In genomic region chr19:49579947-49580263, GRCh38 we compare ENCODE assay signal across 8 cellular contexts. TPM values are rescaled to one million over a fixed set of nuclear protein-coding genes. Genes with fewer than 3 reads are reported as not detected.
DNase-seq lines count a peak whose midpoint lies in the region; ATAC-seq and TF ChIP-seq lines count a peak whose summit lies in the region.

No MANE protein-coding gene starts in this region.

- H3K23me2 ChIP-seq in H9 (ENCODE audit: insufficient read length, low read depth, low read length, poor library complexity, severe bottlenecking), result peaks cover 10% of the 10 kb centered on the region

- H3K27me3 ChIP-seq in H9 (ENCODE audit: insufficient read depth, low read length) (no peaks in the 10 kb centered on the region), smooth muscle cell (ENCODE audit: low read depth) (no peaks in the 10 kb centered on the region)

- H2BK15ac ChIP-seq in H9 (ENCODE audit: low read depth, low read length), result no peak overlapping the region

- no peaks in the 10 kb centered on the region; a peak in 1 of 5 replicates for H3K9me3 Mint-ChIP-seq in H9

- no peak overlapping the region for H2BK20ac ChIP-seq in H9 (ENCODE audit: low read depth, low read length, poor library complexity, severe bottlenecking)

- H2BK120ac ChIP-seq in H9 (ENCODE audit: low read depth, low read length, poor library complexity, severe bottlenecking), result no peak overlapping the region

- peaks cover 7% of the 10 kb centered on the region; the same call in 1 of the 2 replicates for H3K79me2 ChIP-seq in H9 (ENCODE audit: insufficient read depth, low read length)
- H3K79me2 ChIP-seq in smooth muscle cell (ENCODE audit: low read depth), result peaks cover 51% of the 10 kb centered on the region

- no peak overlapping the region for H2AK5ac ChIP-seq in H9 (ENCODE audit: insufficient read length, low read length)

- no peak overlapping the region for H2BK12ac ChIP-seq in H9 (ENCODE audit: insufficient read length, low read depth, low read length)

- H4K20me1 ChIP-seq in H9 (ENCODE audit: control insufficient read depth, insufficient read depth, insufficient read length) (no peaks in the 10 kb centered on the region), smooth muscle cell (ENCODE audit: low read depth) (peaks cover 6% of the 10 kb centered on the region)

- H3K4me2 ChIP-seq in H9 (ENCODE audit: insufficient read depth, insufficient read length, low read length) (peak overlapping the region; percentile 99), smooth muscle cell (peak overlapping the region; percentile 94)

- no peak overlapping the region for H2BK5ac ChIP-seq in H9 (ENCODE audit: insufficient read length, low read length)

- H3K27ac Mint-ChIP-seq in H9 (peak overlapping the region; percentile 95 to 96 (median 96)), T-helper 17 cell (peak overlapping the region; percentile 93)

- H3K56ac ChIP-seq in H9 (ENCODE audit: insufficient read length, low read depth, low read length), result no peak overlapping the region

- TF ChIP-seq CTCF in H9 (conservative IDR thresholded peaks at IDR 0.05), result no peak
- TF ChIP-seq CTCF in smooth muscle cell (IDR thresholded peaks at IDR 0.05; ENCODE audit: borderline replicate concordance, insufficient read depth, poor library complexity, severe bottlenecking), result no peak

- H3K27me3 Mint-ChIP-seq in H9 (ENCODE audit: low read depth), result no peaks in the 10 kb centered on the region
- no peaks in the 10 kb centered on the region for H3K27me3 Mint-ChIP-seq in T-helper 17 cell

- no peak overlapping the region for H4K5ac ChIP-seq in H9 (ENCODE audit: insufficient read length, low read depth, low read length)

- H3K27ac ChIP-seq in H9 (ENCODE audit: insufficient read length, low read depth, low read length), result no peak overlapping the region
- H3K27ac ChIP-seq in smooth muscle cell (ENCODE audit: low read depth), result peak overlapping the region; percentile 40

- no peak overlapping the region for H3T11ph ChIP-seq in H9 (ENCODE audit: low read length)

- H3K4ac ChIP-seq in H9 (ENCODE audit: low read depth, low read length), result no peak overlapping the region

- no peaks in the 10 kb centered on the region for H3K4me1 ChIP-seq in H9 (ENCODE audit: insufficient read depth, low read length)
- H3K4me1 ChIP-seq in smooth muscle cell (ENCODE audit: low read depth), result peaks cover 4% of the 10 kb centered on the region

- peak overlapping the region; percentile 92 to 95 for H3K4me3 Mint-ChIP-seq in H9
- H3K4me3 Mint-ChIP-seq in T-helper 17 cell, result peak overlapping the region; percentile 99

- peak overlapping the region; percentile 58 for H3K18ac ChIP-seq in H9 (ENCODE audit: insufficient read length, low read depth, low read length)

- H4K91ac ChIP-seq in H9 (ENCODE audit: insufficient read length, low read depth, low read length), result no peak overlapping the region

- no CpG with 5 or more reads among the region's 8 CpGs for WGBS in H9 (ENCODE audit: extremely low coverage, insufficient read length, low lambda C conversion rate)
- WGBS in smooth muscle cell (ENCODE audit: low lambda C conversion rate), result 1% methylated on average over 8 of the region's 8 CpGs

- peak overlapping the region; percentile 76 for H3K4me3 ChIP-seq in smooth muscle cell

- intact Hi-C loops in left ventricle myocardium superior (cut with micrococcal nuclease), result no loop called here

- no peaks in the 10 kb centered on the region for H3F3A ChIP-seq in smooth muscle cell (ENCODE audit: low read depth)

- H3K36me3 ChIP-seq in smooth muscle cell (ENCODE audit: low read depth), result peaks cover 7% of the 10 kb centered on the region

- H3K4me1 Mint-ChIP-seq in H9 (peaks cover 16 to 28% of the 10 kb centered on the region in 2 experiments), T-helper 17 cell (peaks cover 22% of the 10 kb centered on the region)

- H2AFZ ChIP-seq in H9 (ENCODE audit: low read length), result no peak overlapping the region
- H2AFZ ChIP-seq in smooth muscle cell (ENCODE audit: low read depth), result no peak overlapping the region

- peak overlapping the region; percentile 97 for H3K9ac ChIP-seq in H9 (ENCODE audit: extremely low read depth, insufficient read length, low read length)
- peak overlapping the region; percentile 88 for H3K9ac ChIP-seq in smooth muscle cell (ENCODE audit: low read depth)

- H3K79me1 ChIP-seq in H9 (ENCODE audit: insufficient read depth, low read depth, low read length, poor library complexity, severe bottlenecking), result no peaks in the 10 kb centered on the region

- H3K36me3 Mint-ChIP-seq in H9 (ENCODE audit: insufficient read depth in 1 of 3, low read depth in 3 of 3) (peaks cover 1 to 5% (median 4%) of the 10 kb centered on the region in 3 experiments; a peak in 4 of 7 replicates), T-helper 17 cell (ENCODE audit: low read depth) (peaks cover 2% of the 10 kb centered on the region)

- peak overlapping the region; percentile 77 for H3K23ac ChIP-seq in H9 (ENCODE audit: insufficient read length, low read depth, low read length)

- no peak overlapping the region for H4K8ac ChIP-seq in H9 (replicated peaks; ENCODE audit: insufficient read length, low read depth, low read length)

- DNase-seq in H9 (no peak), T-helper 17 cell (no peak), left ventricle myocardium superior (no peak), smooth muscle cell (lab: John Stamatoyannopoulos, UW; ENCODE audit: unreplicated experiment) (no peak), NOMO-1 (lab: John Stamatoyannopoulos, UW; ENCODE audit: unreplicated experiment in 2 of 2) (no peak), DMS53 (lab: John Stamatoyannopoulos, UW) (no peak), foreskin melanocyte (no peak)

- H3K9me3 ChIP-seq in H9 (ENCODE audit: control insufficient read depth, low read depth, low read length), result no peaks in the 10 kb centered on the region
- no peaks in the 10 kb centered on the region for H3K9me3 ChIP-seq in T-helper 17 cell (ENCODE audit: control insufficient read depth, low read length, poor library complexity, severe bottlenecking)
- H3K9me3 ChIP-seq in smooth muscle cell (replicated peaks; ENCODE audit: low read depth), result no peaks in the 10 kb centered on the region

- ATAC-seq in T-helper 17 cell, result no peak
- ATAC-seq in left ventricle myocardium superior, result peak; percentile 4
- no peak for ATAC-seq in HG03039 (IDR thresholded peaks at IDR 0.05; ENCODE audit: unreplicated experiment)

- H3K14ac ChIP-seq in H9 (ENCODE audit: insufficient read depth, low read length), result peak overlapping the region; percentile 62

RNA-seq across cellular contexts. Expression of gene NOSIP, which starts 0.5 kb away (rescaled TPM):
- total RNA-seq in H9 (2021), result 75.1 and 78.4 TPM in 2 replicates
- 100 to 1,000 TPM; 161 to 195 TPM for total RNA-seq in T-helper 17 cell
- total RNA-seq in left ventricle myocardium superior, result 46.7 TPM
- total RNA-seq in smooth muscle cell, result 45.0 and 55.5 TPM in 2 replicates
- 95.7 and 134 TPM in 2 replicates for polyA plus RNA-seq in smooth muscle cell

RNA-seq across cellular contexts. Expression of gene PRRG2, which starts 1.2 kb away (rescaled TPM):
- 3.3 and 3.5 TPM in 2 replicates for total RNA-seq in H9 (2021)
- 1 to 10 TPM; 1.1 to 1.3 TPM for total RNA-seq in T-helper 17 cell
- 1.3 TPM for total RNA-seq in left ventricle myocardium superior
- 13.5 TPM in 1 of 2 replicates, not detected in the other for total RNA-seq in smooth muscle cell
- polyA plus RNA-seq in smooth muscle cell, result 0.24 and 1.0 TPM in 2 replicates

RNA-seq across cellular contexts. Expression of gene PRR12, which starts 11.1 kb away (rescaled TPM):
- 64.2 and 65.9 TPM in 2 replicates for total RNA-seq in H9 (2021)
- total RNA-seq in T-helper 17 cell, result 10 to 100 TPM; 44.6 to 50.7 TPM
- total RNA-seq in left ventricle myocardium superior, result 15.6 TPM
- 2.9 and 4.5 TPM in 2 replicates for total RNA-seq in smooth muscle cell
- polyA plus RNA-seq in smooth muscle cell, result 1.7 and 3.2 TPM in 2 replicates

RNA-seq across cellular contexts. Expression of gene RCN3, which starts 52.1 kb away (rescaled TPM):
- total RNA-seq in H9 (2021) (14.5 and 15.0 TPM in 2 replicates), T-helper 17 cell (1 to 10 TPM in 1 of 2 donors, under 1 TPM in 1; 0.97 to 1.3 TPM), left ventricle myocardium superior (8.5 TPM), smooth muscle cell (248 and 311 TPM in 2 replicates)
- 773 and 1,078 TPM in 2 replicates for polyA plus RNA-seq in smooth muscle cell
